In genomic region chr12:112833939-112834338, GRCh38 we compare ENCODE assay signal across 9 cellular contexts. TPM values are rescaled to one million over a fixed set of nuclear protein-coding genes. Genes with fewer than 3 reads are reported as not detected.
"Had no signal": no experiment of that assay in that cellular context is flagged by ENCODE, and none has a peak within 500 bp of the region (broad histone marks: within the 10 kb centered on the region; RNA-seq: fewer than 3 reads in every experiment).

No MANE protein-coding gene starts in this region.

- ATAC-seq: K562 had no signal

- DNase-seq: IMR-90, KBM-7 had no signal

- FAIRE-seq: HepG2, HTR-8/SVneo, K562 had no signal

- H3K4me3 ChIP-seq: K562 had no signal

- H3K27ac ChIP-seq: HL-60 had no signal

RNA-seq across cellular contexts. Expression of gene RPH3A, which starts 42.4 kb away (rescaled TPM):
- total RNA-seq: HepG2, HT-29, HT1080, IMR-90, K562 had no signal
- polyA plus RNA-seq: HepG2, IgD-negative memory B cell, IMR-90 had no signal
